ENCODE assay signal across 18 cellular contexts in the genomic region with DNA sequence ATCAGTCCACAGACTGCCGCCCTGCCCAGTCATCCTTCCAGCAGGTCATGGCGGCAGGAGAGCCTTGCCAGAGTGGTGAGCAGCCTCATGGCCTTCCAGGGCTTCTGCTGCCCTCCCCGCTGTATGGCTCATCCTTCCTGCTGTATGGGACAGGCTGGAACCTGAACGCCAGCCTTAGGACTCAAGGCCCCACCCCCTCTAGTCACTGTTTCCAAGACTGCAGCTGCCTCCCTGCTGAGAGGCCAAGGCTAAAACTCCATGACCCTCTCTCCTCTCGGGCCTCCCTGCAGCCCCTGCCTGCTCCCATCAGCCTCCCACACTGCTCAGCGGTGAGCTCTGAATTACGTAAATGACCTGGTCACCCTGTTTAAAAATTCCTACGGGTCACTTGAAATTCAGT.
DNase-seq lines count a peak whose midpoint lies in the region; ATAC-seq and TF ChIP-seq lines count a peak whose summit lies in the region.
"Had no signal": no experiment of that assay in that cellular context is flagged by ENCODE, and none has a peak within 500 bp of the region (broad histone marks: within the 10 kb centered on the region; RNA-seq: fewer than 3 reads in every experiment).

No MANE protein-coding gene starts in this region.

- no peak overlapping the region for H3K4me3 ChIP-seq in choroid plexus epithelial cell (ENCODE audit: low read depth, low read length)
- H3K4me3 ChIP-seq: SJSA1 had no signal

- no peak for TF ChIP-seq CTCF in choroid plexus epithelial cell (conservative IDR thresholded peaks at IDR 0.05; ENCODE audit: low read depth, low read length)

- DNase-seq in M059J (ENCODE audit: low read depth) (peak; percentile 16), choroid plexus epithelial cell (ENCODE audit: low read depth) (peak; percentile 70), islet precursor cell (peak; percentile 59), OCI-M1 (lab: John Stamatoyannopoulos, UW) (no peak), NCI-H2107 (lab: John Stamatoyannopoulos, UW) (no peak)
- DNase-seq: Caco-2; CD4-positive, CD25-positive, alpha-beta regulatory T cell; DMS153; IMR-90; Karpas-422; NCI-H1930; NCI-H2171; NCI-H446; NCI-H69; RPMI8226 had no signal

- no peak for ATAC-seq in HG02870 (IDR thresholded peaks at IDR 0.05; ENCODE audit: unreplicated experiment)
- no peak for ATAC-seq in HG03378 (IDR thresholded peaks at IDR 0.05; ENCODE audit: unreplicated experiment)

Comparison
In these comparisons a context has a peak if more than half of its experiments do, and no peak if none do; other contexts are left out.
1. DNase-seq: peak in M059J (single experiment), choroid plexus epithelial cell (single experiment) and islet precursor cell (single experiment); none in OCI-M1 (single experiment) and NCI-H2107 (single experiment).